ENCODE assay signal across 8 cellular contexts in the genomic region with DNA sequence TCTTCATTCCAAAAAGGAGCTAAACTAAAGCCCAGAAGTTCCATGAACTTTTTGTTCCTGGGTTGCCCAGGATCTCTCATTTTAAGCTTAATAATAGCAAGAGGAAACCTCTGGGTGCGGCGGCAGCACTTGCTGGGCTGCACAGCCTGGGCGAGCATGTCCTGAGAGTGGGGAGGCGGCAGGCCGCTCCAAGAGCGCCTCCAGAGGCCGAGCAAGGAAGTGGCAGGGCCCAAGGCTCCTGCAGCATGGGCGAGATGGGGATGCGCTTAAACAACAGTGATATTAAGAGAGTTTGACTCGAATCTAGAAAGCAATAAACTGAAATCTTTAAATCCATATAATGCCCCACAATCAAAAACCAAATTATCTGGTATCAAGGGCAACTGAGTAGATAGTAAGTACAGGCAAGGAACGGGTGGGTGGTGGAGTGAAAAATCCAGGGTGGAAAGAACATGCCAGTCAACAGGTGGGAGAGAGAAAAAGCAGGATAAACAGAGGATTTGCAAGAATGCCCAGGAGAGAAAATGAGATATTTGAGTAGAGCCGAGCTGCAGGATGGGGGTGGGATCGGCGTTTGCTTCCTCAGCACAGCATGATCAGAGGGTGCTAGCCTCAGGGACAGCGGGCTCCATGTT. TPM values are rescaled to one million over a fixed set of nuclear protein-coding genes. Genes with fewer than 3 reads are reported as not detected.
DNase-seq lines count a peak whose midpoint lies in the region; ATAC-seq and TF ChIP-seq lines count a peak whose summit lies in the region.

No MANE protein-coding gene starts in this region.

- DNase-seq in AG20443 (ENCODE audit: low spot score): peak; percentile 48
- DNase-seq in PC-9: peak in 1 of 2 experiments; percentile 26
- DNase-seq in dorsolateral prefrontal cortex: no peak
- DNase-seq in nephron progenitor cell: peak; percentile 70
- DNase-seq in cerebellum (ENCODE audit: low spot score): no peak
- no peak for DNase-seq in nucleus accumbens (lab: John Stamatoyannopoulos, UW)

- no peaks in the 10 kb centered on the region for H3K9me3 ChIP-seq in PC-9 (ENCODE audit: insufficient read depth, low read depth)

- CTCF ChIA-PET in PC-9 (lab: Charles Lee): interaction anchor here (0.6 kb wide), 1 partner anchor 536 kb away, joined by 3 read pairs; no protein-coding TSS in a partner anchor

- intact Hi-C loops in PC-9 (cut with micrococcal nuclease; ENCODE audit: unreplicated experiment) (loop anchor here (10.0 kb wide), 1 partner anchor 603 kb away; no protein-coding TSS in a partner anchor), dorsolateral prefrontal cortex (cut with DNase I) (no loop called here)

- H3K9me3 Mint-ChIP-seq in nephron progenitor cell: no peaks in the 10 kb centered on the region

- peak; percentile 73 for TF ChIP-seq CTCF in PC-9 (conservative IDR thresholded peaks at IDR 0.05)
- peak in 40 of 56 donors; percentile 9 to 49 (median 27) for TF ChIP-seq CTCF in dorsolateral prefrontal cortex (IDR thresholded peaks at IDR 0.05 in 54 of 56, conservative IDR thresholded peaks at IDR 0.05 in 2 of 56; ENCODE audit: low read depth in 1 of 56, partially characterized antibody in 56 of 56)
- TF ChIP-seq CTCF in nephron progenitor cell (IDR thresholded peaks at IDR 0.05): peak; percentile 94

- POLR2A ChIA-PET in PC-9 (lab: Charles Lee; ENCODE audit: unreplicated experiment): no interaction called here

- ATAC-seq in GM18868 (IDR thresholded peaks at IDR 0.05; ENCODE audit: unreplicated experiment) (peak; percentile 99), HG03064 (IDR thresholded peaks at IDR 0.05; ENCODE audit: low read depth, unreplicated experiment) (peak; percentile 94)

- H3K4me3 ChIP-seq in PC-9 (no peak overlapping the region), dorsolateral prefrontal cortex (no peak overlapping the region)

- no peaks in the 10 kb centered on the region for H3F3A ChIP-seq in PC-9 (ENCODE audit: insufficient read depth, low read depth)

- H3K4me2 ChIP-seq in PC-9: no peak overlapping the region

- no peaks in the 10 kb centered on the region for H3K4me1 ChIP-seq in PC-9 (replicated peaks; ENCODE audit: insufficient read depth)

- peaks cover 16% of the 10 kb centered on the region for H3K4me1 Mint-ChIP-seq in nephron progenitor cell

- no peaks in the 10 kb centered on the region for H3K36me3 Mint-ChIP-seq in nephron progenitor cell (ENCODE audit: low read depth)

- no peaks in the 10 kb centered on the region for H3K36me3 ChIP-seq in PC-9 (ENCODE audit: low read depth)

- no peaks in the 10 kb centered on the region for H3K79me2 ChIP-seq in PC-9 (ENCODE audit: low read depth)

- no peaks in the 10 kb centered on the region for H3K9me2 ChIP-seq in PC-9 (ENCODE audit: insufficient read depth)

- H3K27ac ChIP-seq in PC-9: no peak overlapping the region
- no peak overlapping the region for H3K27ac ChIP-seq in dorsolateral prefrontal cortex

- peaks cover 2% of the 10 kb centered on the region; the same call in 1 of the 2 replicates for H4K20me1 ChIP-seq in PC-9 (ENCODE audit: insufficient read depth)

- no peak overlapping the region for H3K27ac Mint-ChIP-seq in nephron progenitor cell

- no peak overlapping the region for H3K4me3 Mint-ChIP-seq in nephron progenitor cell

- no peak overlapping the region for H2AFZ ChIP-seq in PC-9

- BruUV-seq in PC-9 (replicated peaks; lab: Mats Ljungman, UMichigan): no TSS peak

- H3K27me3 ChIP-seq in PC-9 (ENCODE audit: insufficient read depth, low read depth): peaks cover 57% of the 10 kb centered on the region
- H3K27me3 ChIP-seq in dorsolateral prefrontal cortex: no peaks in the 10 kb centered on the region

- peaks cover 33% of the 10 kb centered on the region for H3K27me3 Mint-ChIP-seq in nephron progenitor cell (ENCODE audit: low read depth, poor library complexity)

RNA-seq across cellular contexts. Expression of a gene that starts 14.1 kb away (rescaled TPM):
- not detected in 2 replicates for total RNA-seq in PC-9 (2021)
- total RNA-seq in dorsolateral prefrontal cortex: 100 to 1,000 TPM in 9 of 120 experiments, 10 to 100 TPM in 111; 46.4 to 124 (median 81.5) TPM
- 11.6 TPM for total RNA-seq in cerebellum

Comparison
In these comparisons a context has a peak if more than half of its experiments do, and no peak if none do; other contexts are left out.
1. DNase-seq: peak in AG20443 (single experiment) and nephron progenitor cell (single experiment); none in dorsolateral prefrontal cortex (0 of 10), cerebellum (single experiment) and nucleus accumbens (0 of 56).
2. CTCF ChIP-seq: peak in every context shown above with its lines; median percentile 94 in nephron progenitor cell; 73 in PC-9; 27 in dorsolateral prefrontal cortex.
3. RNA of a gene that starts 14.1 kb away (total RNA-seq): 46.4 to 124 TPM in dorsolateral prefrontal cortex and 11.6 TPM in cerebellum (single experiment); not detected in PC-9; every median in the first group is over 10 times any median in the second.